In the genomic region with DNA sequence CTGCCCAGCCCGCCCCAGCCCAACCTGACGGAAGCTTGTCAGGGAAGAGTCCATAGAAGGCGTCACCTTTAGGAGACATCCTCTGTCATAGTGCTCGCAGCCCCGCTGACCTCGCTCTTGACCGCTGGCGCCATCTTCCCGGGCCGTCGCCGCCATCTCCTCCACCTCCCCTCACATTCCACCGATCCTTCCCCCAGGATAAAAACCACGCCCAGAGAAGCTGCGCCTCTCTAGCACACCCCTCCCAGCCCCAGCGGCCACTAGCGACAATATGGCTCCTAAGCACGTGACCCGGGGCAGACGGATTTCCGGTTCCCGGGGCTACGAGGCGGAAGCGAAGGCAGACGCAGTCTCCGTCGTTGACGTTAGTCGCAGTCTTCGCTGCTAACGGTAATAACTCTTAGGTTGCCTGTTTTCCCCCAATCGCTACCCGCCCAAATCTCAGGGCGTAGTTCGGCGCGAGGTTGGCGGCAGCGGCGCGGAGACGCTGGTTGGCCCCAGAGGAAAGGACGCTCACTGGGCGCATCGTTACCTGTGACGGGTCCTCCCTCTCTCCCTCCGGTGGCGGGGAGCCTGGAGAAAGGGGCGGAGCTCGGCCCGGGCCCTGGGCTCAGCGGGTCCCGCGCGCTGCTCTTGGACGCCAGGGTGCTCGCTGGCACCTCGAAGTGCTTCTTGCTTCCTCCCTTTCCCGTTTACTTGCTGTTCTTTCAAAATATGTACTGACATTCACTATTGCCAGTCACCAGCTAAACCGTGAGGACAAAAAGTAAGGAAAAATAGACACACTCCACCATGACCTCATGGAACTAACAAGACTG, we compare ENCODE assay signal across 8 cellular contexts. TPM values are rescaled to one million over a fixed set of nuclear protein-coding genes. Genes with fewer than 3 reads are reported as not detected.
DNase-seq lines count a peak whose midpoint lies in the region; ATAC-seq and TF ChIP-seq lines count a peak whose summit lies in the region.

TSS of gene RCHY1 (minus strand) at position 273 of the 818 bp plus-strand sequence. CDS start at position 156, 117 bp downstream.
TSS of gene THAP6 (plus strand) at position 343 of the 818 bp plus-strand sequence. CDS start 980 bp downstream, outside the sequence.

- peaks cover 34 to 56% (median 39%) of the 10 kb centered on the region in 11 experiments for H3K36me3 ChIP-seq in BLaER1 treated with 17β-estradiol and CSF1 and Interleukin-3, amounts not matched to agents 10 nM and 100 nM
- peaks cover 5 to 23% of the 10 kb centered on the region in 2 donors for H3K36me3 ChIP-seq in left lung

- H3K27me3 Mint-ChIP-seq in activated CD4-positive, alpha-beta T cell treated with anti-CD3 and anti-CD28 coated beads, Interleukin-2, amount 10 ng/mL, durations not matched to agents 7 days and 5 days = no peaks in the 10 kb centered on the region

- H3K4me2 ChIP-seq in BLaER1 treated with 17β-estradiol and CSF1 and Interleukin-3, amounts not matched to agents 10 nM and 100 nM = peak within 1 kb of the TSS; percentile 86 to 98 (median 91)

- H3K36me3 Mint-ChIP-seq in activated CD4-positive, alpha-beta T cell treated with anti-CD3 and anti-CD28 coated beads, Interleukin-2, amount 10 ng/mL, durations not matched to agents 7 days and 5 days (ENCODE audit: low read depth) = peaks cover 36% of the 10 kb centered on the region

- intact Hi-C loops in left lung (cut with DNase I) = no loop called here

- H3K9me3 ChIP-seq in BLaER1 treated with 17β-estradiol and CSF1 and Interleukin-3, amounts not matched to agents 10 nM and 100 nM (replicated peaks in 1 of 11) = peaks cover 6 to 12% (median 11%) of the 10 kb centered on the region in 11 experiments
- no peaks in the 10 kb centered on the region for H3K9me3 ChIP-seq in left lung

- H3K4me1 ChIP-seq in BLaER1 treated with 17β-estradiol and CSF1 and Interleukin-3, amounts not matched to agents 10 nM and 100 nM = peaks cover 29 to 53% (median 40%) of the 10 kb centered on the region in 10 experiments
- H3K4me1 ChIP-seq in left lung = peaks cover 24 to 51% of the 10 kb centered on the region in 2 donors

- no peak for TF ChIP-seq CTCF in left lung (IDR thresholded peaks at IDR 0.05)

- peak; percentile 93 for ATAC-seq in GM19328 (IDR thresholded peaks at IDR 0.05; ENCODE audit: unreplicated experiment)
- ATAC-seq in HG03520 (IDR thresholded peaks at IDR 0.05; ENCODE audit: unreplicated experiment) = peak; percentile 90
- ATAC-seq in left lung = peak; percentile 96

- peak; percentile 96 for DNase-seq in NCI-H69 (lab: John Stamatoyannopoulos, UW)
- DNase-seq in activated CD4-positive, alpha-beta T cell treated with anti-CD3 and anti-CD28 coated beads, Interleukin-2, amount 10 ng/mL, durations not matched to agents 7 days and 5 days = peak; percentile 95
- DNase-seq in cortex of kidney (lab: John Stamatoyannopoulos, UW) = peak; percentile 70
- DNase-seq in left lung = peak; percentile 97 to 98
- DNase-seq in stimulated activated CD4-positive, alpha-beta T cell treated with anti-CD3 and anti-CD28 coated beads, Interleukin-4, amount 100 ng/mL, for 1 hour = peak; percentile 89

- H3K4me3 ChIP-seq in BLaER1 treated with 17β-estradiol and CSF1 and Interleukin-3, amounts not matched to agents 10 nM and 100 nM = peak within 1 kb of the TSS; percentile 71 to 90 (median 81)
- H3K4me3 ChIP-seq in left lung = peak within 1 kb of the TSS; percentile 74 to 87

- H3K27ac ChIP-seq in BLaER1 treated with 17β-estradiol and CSF1 and Interleukin-3, amounts not matched to agents 10 nM and 100 nM = peak within 1 kb of the TSS; percentile 83 to 95 (median 93)
- peak within 1 kb of the TSS; percentile 97 to 99 for H3K27ac ChIP-seq in left lung

- peak within 1 kb of the TSS; percentile 99 for H3K27ac Mint-ChIP-seq in activated CD4-positive, alpha-beta T cell treated with anti-CD3 and anti-CD28 coated beads, Interleukin-2, amount 10 ng/mL, durations not matched to agents 7 days and 5 days

- H3K4me1 Mint-ChIP-seq in activated CD4-positive, alpha-beta T cell treated with anti-CD3 and anti-CD28 coated beads, Interleukin-2, amount 10 ng/mL, durations not matched to agents 7 days and 5 days = peaks cover 46% of the 10 kb centered on the region

- H3K9me3 Mint-ChIP-seq in activated CD4-positive, alpha-beta T cell treated with anti-CD3 and anti-CD28 coated beads, Interleukin-2, amount 10 ng/mL, durations not matched to agents 7 days and 5 days = peaks cover 4% of the 10 kb centered on the region

- no peaks in the 10 kb centered on the region for H3K27me3 ChIP-seq in BLaER1 treated with 17β-estradiol and CSF1 and Interleukin-3, amounts not matched to agents 10 nM and 100 nM
- H3K27me3 ChIP-seq in left lung = no peaks in the 10 kb centered on the region

- H3K4me3 Mint-ChIP-seq in activated CD4-positive, alpha-beta T cell treated with anti-CD3 and anti-CD28 coated beads, Interleukin-2, amount 10 ng/mL, durations not matched to agents 7 days and 5 days = no peak within 1 kb of the TSS

- peak within 1 kb of the TSS; percentile 81 to 95 (median 90) for H3K9ac ChIP-seq in BLaER1 treated with 17β-estradiol and CSF1 and Interleukin-3, amounts not matched to agents 10 nM and 100 nM

- CTCF ChIA-PET in activated CD4-positive, alpha-beta T cell treated with anti-CD3 and anti-CD28 coated beads, Interleukin-2, amount 10 ng/mL, durations not matched to agents 7 days and 5 days (lab: Charles Lee) = interaction anchor here (1.2 to 3.3 kb wide), 4 partner anchors 13 to 55 kb away, joined by 3 to 15 read pairs (median 8); partner anchors contain the start of gene ODAPH

- POLR2A ChIA-PET in activated CD4-positive, alpha-beta T cell treated with anti-CD3 and anti-CD28 coated beads, Interleukin-2, amount 10 ng/mL, durations not matched to agents 7 days and 5 days (lab: Charles Lee) = interaction anchor here (0.6 to 1.3 kb wide), 3 partner anchors 12 to 1307 kb away, joined by 3 read pairs; partner anchors contain the start of gene USO1

- peaks cover 0 to 18% (median 0%) of the 10 kb centered on the region in 11 experiments; a peak in 2 of 22 replicates for H4K20me1 ChIP-seq in BLaER1 treated with 17β-estradiol and CSF1 and Interleukin-3, amounts not matched to agents 10 nM and 100 nM

RNA-seq across cellular contexts. Expression of gene RCHY1, which starts in this region (rescaled TPM):
- 10 to 100 TPM; 23.5 to 27.1 TPM for total RNA-seq in activated CD4-positive, alpha-beta T cell treated with anti-CD3 and anti-CD28 coated beads, Interleukin-2, amount 10 ng/mL, durations not matched to agents 7 days and 5 days
- 10 to 100 TPM; 28.3 to 30.1 TPM for total RNA-seq in left lung

RNA-seq across cellular contexts. Expression of gene THAP6, which starts in this region (rescaled TPM):
- total RNA-seq in activated CD4-positive, alpha-beta T cell treated with anti-CD3 and anti-CD28 coated beads, Interleukin-2, amount 10 ng/mL, durations not matched to agents 7 days and 5 days = 10 to 100 TPM; 17.8 to 19.6 TPM
- total RNA-seq in left lung = 10 to 100 TPM; 16.8 to 21.4 TPM

Comparison
In these comparisons a context has a peak if more than half of its experiments do, and no peak if none do; other contexts are left out.
1. Peak in every context shown above with its lines: DNase-seq, ATAC-seq, H3K4me3 ChIP-seq and H3K27ac ChIP-seq.